24 cellular contexts compared by ENCODE assay signal in the genomic region with DNA sequence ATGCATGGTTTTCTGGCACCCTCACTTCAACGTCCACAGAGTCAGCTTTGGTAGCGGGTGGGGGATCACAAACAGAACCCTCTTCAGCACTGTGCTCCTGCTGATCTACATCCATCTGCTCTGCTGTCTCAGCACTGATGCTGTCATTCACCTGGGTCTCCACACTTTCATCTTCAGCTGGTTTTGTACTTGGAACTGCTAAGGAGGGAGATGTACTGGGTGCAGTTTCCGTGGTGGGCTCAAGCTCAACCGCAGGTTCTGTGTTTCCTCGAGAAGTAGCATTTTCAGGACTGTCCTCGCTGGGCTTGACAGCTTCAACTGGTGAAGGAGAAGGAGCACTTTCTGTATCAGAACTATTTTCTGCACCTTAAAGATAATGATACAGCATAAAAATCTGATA.
"Had no signal": no experiment of that assay in that cellular context is flagged by ENCODE, and none has a peak within 500 bp of the region (broad histone marks: within the 10 kb centered on the region; RNA-seq: fewer than 3 reads in every experiment).

No MANE protein-coding gene starts in this region.

- H3K9me3 Mint-ChIP-seq: activated naive CD4-positive, alpha-beta T cell treated with anti-CD3 and anti-CD28 coated beads, Interleukin-2, amount 50 U/mL, for 72 hours; stimulated activated naive CD8-positive, alpha-beta T cell treated with anti-CD3 and anti-CD28 coated beads, Interleukin-15, Interleukin-2, amounts not matched to agents 100 ng/mL and 50 ng/mL, for 24 hours had no signal

- DNase-seq: activated CD4-positive, alpha-beta T cell treated with anti-CD3 and anti-CD28 coated beads, Interleukin-2, amount 50 U/mL, for 1 hour; activated CD8-positive, alpha-beta memory T cell treated with anti-CD3 and anti-CD28 coated beads for 24 hours; activated CD8-positive, alpha-beta memory T cell treated with anti-CD3 and anti-CD28 coated beads, Interleukin-2, amount 50 U/mL, for 4 hours; activated gamma-delta T cell; cortex of kidney; endodermal cell; hypothalamus; left ventricle myocardium superior; mucosa of descending colon; nephron progenitor cell; pancreas; psoas muscle; spleen; stimulated activated CD4-positive, alpha-beta T cell treated with anti-CD3 and anti-CD28 coated beads, Interleukin-4, amount 100 ng/mL, for 1 hour; SW 1271; T-helper 17 cell; thyroid gland had no signal

- H3K4me1 Mint-ChIP-seq: endodermal cell, nephron progenitor cell had no signal

- H3K4me3 Mint-ChIP-seq: endodermal cell; nephron progenitor cell; stimulated activated naive CD8-positive, alpha-beta T cell treated with anti-CD3 and anti-CD28 coated beads, Interleukin-15, Interleukin-2, amounts not matched to agents 100 ng/mL and 50 ng/mL, for 24 hours; T-helper 17 cell had no signal

- H3K27ac ChIP-seq: epithelial cell of prostate, gastroesophageal sphincter, pancreas, psoas muscle, right atrium auricular region, spleen, thyroid gland, VCaP had no signal

- H3K4me3 ChIP-seq: gastroesophageal sphincter, mucosa of descending colon, pancreas, psoas muscle, right atrium auricular region, spleen, thyroid gland had no signal

- H3K27ac Mint-ChIP-seq: endodermal cell; nephron progenitor cell; stimulated activated naive CD8-positive, alpha-beta T cell treated with anti-CD3 and anti-CD28 coated beads, Interleukin-15, Interleukin-2, amounts not matched to agents 100 ng/mL and 50 ng/mL, for 24 hours; T-helper 17 cell had no signal

- H3K27me3 ChIP-seq: gastroesophageal sphincter, pancreas, right atrium auricular region, spleen, thyroid gland had no signal

- H3K4me1 ChIP-seq: right atrium auricular region, spleen had no signal

- H3K27me3 Mint-ChIP-seq: stimulated activated naive CD8-positive, alpha-beta T cell treated with anti-CD3 and anti-CD28 coated beads, Interleukin-15, Interleukin-2, amounts not matched to agents 100 ng/mL and 50 ng/mL, for 24 hours; T-helper 17 cell had no signal

- H3K9me3 ChIP-seq: gastroesophageal sphincter, mucosa of descending colon, pancreas, psoas muscle, right atrium auricular region, spleen, thyroid gland had no signal

- ATAC-seq: activated CD4-positive, CD25-positive, alpha-beta regulatory T cell treated with anti-CD3 and anti-CD28 coated beads, Interleukin-2, amount 50 U/mL, for 24 hours; activated naive CD4-positive, alpha-beta T cell treated with anti-CD3 and anti-CD28 coated beads, Interleukin-2, amount 50 U/mL, for 72 hours; gastroesophageal sphincter; left ventricle myocardium superior; psoas muscle; T-helper 17 cell had no signal
